38 cellular contexts compared by ENCODE assay signal in the genomic region with DNA sequence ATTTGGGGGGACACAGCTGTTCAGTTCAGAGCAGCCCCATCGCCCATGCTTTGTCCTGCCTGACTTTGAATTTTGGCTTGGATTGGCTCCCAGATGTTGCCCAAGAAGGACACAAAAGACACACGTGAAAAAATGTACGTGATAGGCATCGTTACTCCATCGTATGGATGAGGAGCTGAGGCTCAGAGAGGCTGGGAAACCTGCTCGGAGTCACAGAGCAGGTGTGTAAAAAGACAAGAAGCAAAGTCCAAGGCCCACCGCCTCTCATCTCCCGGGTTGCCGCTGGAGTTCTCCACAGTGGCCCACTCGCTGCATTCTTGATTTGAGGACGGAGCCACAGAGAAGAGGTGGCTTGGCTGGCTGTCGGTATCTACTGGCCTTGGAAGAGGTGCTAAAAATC. TPM values are rescaled to one million over a fixed set of nuclear protein-coding genes. Genes with fewer than 3 reads are reported as not detected.
"Had no signal": no experiment of that assay in that cellular context is flagged by ENCODE, and none has a peak within 500 bp of the region (broad histone marks: within the 10 kb centered on the region; RNA-seq: fewer than 3 reads in every experiment).

No MANE protein-coding gene starts in this region.

- H3K27me3 ChIP-seq: ascending aorta, cardiac muscle cell had no signal

- ATAC-seq: activated CD4-positive, alpha-beta T cell treated with anti-CD3 and anti-CD28 coated beads for 36 hours; activated CD4-positive, CD25-positive, alpha-beta regulatory T cell treated with anti-CD3 and anti-CD28 coated beads, Interleukin-2, amount 50 U/mL, for 24 hours; activated CD8-positive, alpha-beta memory T cell treated with anti-CD3 and anti-CD28 coated beads, Interleukin-2, amount 10 ng/mL, durations not matched to agents 7 days and 5 days; activated CD8-positive, alpha-beta T cell treated with anti-CD3 and anti-CD28 coated beads, Interleukin-2, amount 10 ng/mL, durations not matched to agents 7 days and 5 days; activated naive CD8-positive, alpha-beta T cell treated with anti-CD3 and anti-CD28 coated beads, Interleukin-2, amount 50 U/mL, for 24 hours; T-cell; WTC11 had no signal

- H3K4me3 ChIP-seq: ascending aorta, cardiac muscle cell had no signal

- H3K27ac Mint-ChIP-seq: activated CD4-positive, alpha-beta memory T cell treated with anti-CD3 and anti-CD28 coated beads, Interleukin-2, amount 10 ng/mL, durations not matched to agents 7 days and 5 days; activated CD4-positive, alpha-beta T cell treated with anti-CD3 and anti-CD28 coated beads for 36 hours; activated CD4-positive, alpha-beta T cell treated with anti-CD3 and anti-CD28 coated beads, Interleukin-2, amount 10 ng/mL, durations not matched to agents 7 days and 5 days; activated CD8-positive, alpha-beta memory T cell treated with anti-CD3 and anti-CD28 coated beads, Interleukin-2, amount 10 ng/mL, durations not matched to agents 7 days and 5 days; activated CD8-positive, alpha-beta T cell treated with anti-CD3 and anti-CD28 coated beads, Interleukin-2, amount 10 ng/mL, durations not matched to agents 7 days and 5 days; activated naive CD8-positive, alpha-beta T cell; activated naive CD8-positive, alpha-beta T cell treated with anti-CD3 and anti-CD28 coated beads, Interleukin-2, amount 10 ng/mL, durations not matched to agents 7 days and 5 days; activated naive CD8-positive, alpha-beta T cell treated with anti-CD3 and anti-CD28 coated beads, Interleukin-2, amount 50 U/mL, for 24 hours; activated T-cell treated with anti-CD3 and anti-CD28 coated beads, Interleukin-2, amount 50 U/mL, for 24 hours; activated T-helper 2 cell treated with anti-CD3 and anti-CD28 coated beads, Interferon-gamma antibody, Interleukin-2, Interleukin-4, amounts not matched to agents 10 μg/mL and 5 μg/mL and 100 μg/mL, durations not matched to agents 14 hours and 24 hours and 36 hours; brain; T-helper 1 cell treated with Interleukin-12 subunit alpha and Interleukin-12 subunit beta and Interleukin-4 antibody, amounts not matched to agents 30 μg/mL and 1 μg/mL, for 36 hours; T-helper 2 cell treated with Interferon-gamma antibody and Interleukin-4, amounts not matched to agents 5 μg/mL and 100 μg/mL, for 36 hours; WTC11 had no signal

- H3K27me3 Mint-ChIP-seq: activated naive CD8-positive, alpha-beta T cell treated with anti-CD3 and anti-CD28 coated beads, Interleukin-2, amount 50 U/mL, for 24 hours had no signal

- FAIRE-seq: bronchial epithelial cell, TTC549 had no signal

- H3K4me3 Mint-ChIP-seq: activated CD4-positive, alpha-beta memory T cell treated with anti-CD3 and anti-CD28 coated beads, Interleukin-2, amount 10 ng/mL, durations not matched to agents 7 days and 5 days; activated CD4-positive, alpha-beta T cell treated with anti-CD3 and anti-CD28 coated beads for 36 hours; activated CD4-positive, alpha-beta T cell treated with anti-CD3 and anti-CD28 coated beads, Interleukin-2, amount 10 ng/mL, durations not matched to agents 7 days and 5 days; activated CD8-positive, alpha-beta memory T cell treated with anti-CD3 and anti-CD28 coated beads, Interleukin-2, amount 10 ng/mL, durations not matched to agents 7 days and 5 days; activated CD8-positive, alpha-beta T cell treated with anti-CD3 and anti-CD28 coated beads, Interleukin-2, amount 10 ng/mL, durations not matched to agents 7 days and 5 days; activated naive CD8-positive, alpha-beta T cell; activated naive CD8-positive, alpha-beta T cell treated with anti-CD3 and anti-CD28 coated beads, Interleukin-2, amount 10 ng/mL, durations not matched to agents 7 days and 5 days; activated naive CD8-positive, alpha-beta T cell treated with anti-CD3 and anti-CD28 coated beads, Interleukin-2, amount 50 U/mL, for 24 hours; activated T-cell treated with anti-CD3 and anti-CD28 coated beads, Interleukin-2, amount 50 U/mL, for 24 hours; brain; central memory CD8-positive, alpha-beta T cell; T-cell; T-helper 1 cell treated with Interleukin-12 subunit alpha and Interleukin-12 subunit beta and Interleukin-4 antibody, amounts not matched to agents 30 μg/mL and 1 μg/mL, for 36 hours; T-helper 2 cell treated with Interferon-gamma antibody and Interleukin-4, amounts not matched to agents 5 μg/mL and 100 μg/mL, for 36 hours; WTC11 had no signal

- H3K36me3 ChIP-seq: ascending aorta, cardiac muscle cell, WERI-Rb-1 had no signal

- H3K9me3 Mint-ChIP-seq: activated CD4-positive, alpha-beta memory T cell treated with anti-CD3 and anti-CD28 coated beads, Interleukin-2, amount 10 ng/mL, durations not matched to agents 7 days and 5 days; activated CD4-positive, alpha-beta T cell treated with anti-CD3 and anti-CD28 coated beads, Interleukin-2, amount 10 ng/mL, durations not matched to agents 7 days and 5 days; activated T-cell treated with anti-CD3 and anti-CD28 coated beads, Interleukin-2, amount 50 U/mL, for 24 hours; activated T-helper 2 cell treated with anti-CD3 and anti-CD28 coated beads, Interferon-gamma antibody, Interleukin-2, Interleukin-4, amounts not matched to agents 10 μg/mL and 5 μg/mL and 100 μg/mL, durations not matched to agents 14 hours and 24 hours and 36 hours; T-helper 1 cell treated with Interleukin-12 subunit alpha and Interleukin-12 subunit beta and Interleukin-4 antibody, amounts not matched to agents 30 μg/mL and 1 μg/mL, for 36 hours; T-helper 2 cell treated with Interferon-gamma antibody and Interleukin-4, amounts not matched to agents 5 μg/mL and 100 μg/mL, for 36 hours had no signal

- DNase-seq: activated CD4-positive, alpha-beta memory T cell treated with anti-CD3 and anti-CD28 coated beads, Interleukin-2, amount 10 ng/mL, durations not matched to agents 7 days and 5 days; activated CD4-positive, alpha-beta T cell treated with anti-CD3 and anti-CD28 coated beads for 1 hour; activated CD4-positive, alpha-beta T cell treated with anti-CD3 and anti-CD28 coated beads for 36 hours; activated CD4-positive, alpha-beta T cell treated with anti-CD3 and anti-CD28 coated beads for 48 hours; activated CD4-positive, alpha-beta T cell treated with anti-CD3 and anti-CD28 coated beads, Interleukin-2, amount 10 ng/mL, durations not matched to agents 7 days and 5 days; activated CD4-positive, alpha-beta T cell treated with anti-CD3 and anti-CD28 coated beads, Interleukin-2, amount 50 U/mL, for 48 hours; activated CD4-positive, CD25-positive, alpha-beta regulatory T cell; activated CD8-positive, alpha-beta memory T cell treated with anti-CD3 and anti-CD28 coated beads for 24 hours; activated CD8-positive, alpha-beta memory T cell treated with anti-CD3 and anti-CD28 coated beads, Interleukin-2, amount 10 ng/mL, durations not matched to agents 7 days and 5 days; activated CD8-positive, alpha-beta memory T cell treated with anti-CD3 and anti-CD28 coated beads, Interleukin-2, amount 50 U/mL, for 48 hours; activated CD8-positive, alpha-beta T cell treated with anti-CD3 and anti-CD28 coated beads, Interleukin-2, amount 10 ng/mL, durations not matched to agents 7 days and 5 days; activated effector memory CD4-positive, alpha-beta T cell treated with Interleukin-2 at 50 U/mL for 16 hours; activated gamma-delta T cell; activated naive CD4-positive, alpha-beta T cell treated with anti-CD3 and anti-CD28 coated beads, Interleukin-2, amount 50 U/mL, for 16 hours; activated naive CD4-positive, alpha-beta T cell treated with Interleukin-2 at 50 U/mL for 16 hours; activated naive CD8-positive, alpha-beta T cell treated with anti-CD3 and anti-CD28 coated beads, Interleukin-2, amount 10 ng/mL, durations not matched to agents 7 days and 5 days; activated naive CD8-positive, alpha-beta T cell treated with anti-CD3 and anti-CD28 coated beads, Interleukin-2, amount 50 U/mL, for 24 hours; activated T-cell treated with anti-CD3 and anti-CD28 coated beads, Interleukin-2, amount 50 U/mL, for 24 hours; activated T-cell treated with anti-CD3 and anti-CD28 coated beads, Interleukin-2, amount 50 U/mL, for 48 hours; amygdala; anterior cingulate cortex; cerebellar nuclear complex; T-cell; T-helper 2 cell; T-helper 9 cell; WERI-Rb-1 had no signal

- H3K4me1 Mint-ChIP-seq: activated CD4-positive, alpha-beta T cell treated with anti-CD3 and anti-CD28 coated beads for 36 hours; activated naive CD8-positive, alpha-beta T cell treated with anti-CD3 and anti-CD28 coated beads, Interleukin-2, amount 50 U/mL, for 24 hours; brain; WTC11 had no signal

- H3K27ac ChIP-seq: ascending aorta, cardiac muscle cell, WERI-Rb-1 had no signal

- H3K4me1 ChIP-seq: ascending aorta had no signal

- H3K36me3 Mint-ChIP-seq: activated CD8-positive, alpha-beta memory T cell treated with anti-CD3 and anti-CD28 coated beads, Interleukin-2, amount 10 ng/mL, durations not matched to agents 7 days and 5 days; activated naive CD8-positive, alpha-beta T cell treated with anti-CD3 and anti-CD28 coated beads, Interleukin-2, amount 10 ng/mL, durations not matched to agents 7 days and 5 days; brain; WTC11 had no signal

RNA-seq across cellular contexts. Expression of a gene that starts 41.0 kb away (rescaled TPM):
- total RNA-seq: cardiac muscle cell had no signal
- polyA plus RNA-seq: cardiac muscle cell had no signal
